Comparison of ENCODE assay signal across 7 cellular contexts in genomic region chr3:105199217-105199616, GRCh38.
"Had no signal": no experiment of that assay in that cellular context is flagged by ENCODE, and none has a peak within 500 bp of the region (broad histone marks: within the 10 kb centered on the region; RNA-seq: fewer than 3 reads in every experiment).

No MANE protein-coding gene starts in this region.

- ATAC-seq: GM12878 had no signal

- FAIRE-seq: G401.6, GM12878, GM12891, GM18507, GM19239 had no signal

- H3K4me3 ChIP-seq: GM12878 had no signal

- DNase-seq: GDM1, GF-D8 had no signal
